Comparison of ENCODE assay signal across 13 cellular contexts in the genomic region with DNA sequence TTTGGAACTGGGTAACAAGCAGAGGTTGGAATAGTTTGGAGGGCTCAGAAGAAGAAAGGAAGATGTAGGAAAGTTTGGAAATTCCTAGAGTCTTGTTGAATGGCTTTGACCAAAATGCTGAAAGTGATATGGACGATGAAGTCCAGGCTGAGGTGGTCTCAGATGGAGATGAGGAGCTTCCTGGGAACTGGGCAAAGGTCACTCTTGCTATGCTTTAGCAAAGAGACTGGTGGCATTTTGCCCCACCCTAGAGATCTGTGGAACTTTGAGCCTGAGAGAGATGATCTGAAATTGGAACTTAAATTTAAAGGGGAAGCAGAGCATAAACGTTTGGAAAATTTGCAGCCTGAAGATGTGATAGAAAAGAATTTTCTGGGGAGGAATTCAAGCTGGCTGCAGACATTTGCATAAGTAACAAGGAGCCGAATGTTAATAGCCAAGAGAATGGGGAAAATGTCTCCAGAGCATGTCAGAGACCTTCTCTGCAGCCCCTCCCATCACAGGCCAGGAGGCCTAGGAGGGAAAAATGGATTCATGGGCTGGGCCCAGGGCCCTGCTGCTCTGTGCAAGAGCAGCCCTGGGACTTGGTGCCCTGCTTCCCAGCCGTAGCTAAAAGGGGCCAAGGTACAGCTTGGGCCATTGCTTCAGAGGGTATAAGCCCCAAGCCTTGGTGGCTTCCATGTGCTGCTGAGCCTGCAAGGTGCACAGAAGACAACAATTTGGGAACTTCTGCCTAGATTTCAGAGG.
"Had no signal": no experiment of that assay in that cellular context is flagged by ENCODE, and none has a peak within 500 bp of the region (broad histone marks: within the 10 kb centered on the region; RNA-seq: fewer than 3 reads in every experiment).

No MANE protein-coding gene starts in this region.

- H3K9me3 Mint-ChIP-seq: activated CD4-positive, alpha-beta memory T cell treated with anti-CD3 and anti-CD28 coated beads for 36 hours; memory B cell had no signal

- H3K27ac ChIP-seq: foreskin keratinocyte, stomach, vagina had no signal

- H3K27ac Mint-ChIP-seq: activated CD4-positive, alpha-beta memory T cell treated with anti-CD3 and anti-CD28 coated beads for 36 hours; memory B cell had no signal

- H3K4me3 Mint-ChIP-seq: activated CD4-positive, alpha-beta memory T cell treated with anti-CD3 and anti-CD28 coated beads for 36 hours; memory B cell had no signal

- H3K27me3 Mint-ChIP-seq: activated CD4-positive, alpha-beta memory T cell treated with anti-CD3 and anti-CD28 coated beads for 36 hours; memory B cell had no signal

- H3K27me3 ChIP-seq: foreskin keratinocyte, stomach, vagina had no signal

- H3K9me3 ChIP-seq: stomach, vagina had no signal

- H3K4me3 ChIP-seq: stomach, vagina had no signal

- ATAC-seq: foreskin keratinocyte, left lobe of liver had no signal

- DNase-seq: activated CD4-positive, alpha-beta memory T cell treated with anti-CD3 and anti-CD28 coated beads for 36 hours; activated CD4-positive, CD25-positive, alpha-beta regulatory T cell treated with anti-CD3 and anti-CD28 coated beads, Interleukin-2, amount 50 U/mL, for 72 hours; activated gamma-delta T cell; activated T-cell treated with anti-CD3 and anti-CD28 coated beads, Interleukin-2, amount 50 U/mL, for 48 hours; foreskin keratinocyte; head of caudate nucleus; stimulated activated CD4-positive, alpha-beta T cell treated with anti-CD3 and anti-CD28 coated beads, Interleukin-4, amount 100 ng/mL, for 1 hour; stimulated activated CD8-positive, alpha-beta memory T cell treated with anti-CD3 and anti-CD28 coated beads, Interleukin-4, amount 100 ng/mL, for 48 hours; stomach; T-helper 9 cell had no signal
